ENCODE assay signal across 8 cellular contexts in genomic region chr15:88913850-88914169, GRCh38. TPM values are rescaled to one million over a fixed set of nuclear protein-coding genes. Genes with fewer than 3 reads are reported as not detected.
DNase-seq lines count a peak whose midpoint lies in the region; ATAC-seq, FAIRE-seq and TF ChIP-seq lines count a peak whose summit lies in the region.

No MANE protein-coding gene starts in this region.

- peaks cover 20% of the 10 kb centered on the region for H3K4me1 Mint-ChIP-seq in activated naive CD4-positive, alpha-beta T cell treated with anti-CD3 and anti-CD28 coated beads for 36 hours (ENCODE audit: low read depth)
- H3K4me1 Mint-ChIP-seq in activated T-helper 17 cell treated with anti-CD3 and anti-CD28 coated beads, Interleukin-2, amount 50 U/mL, for 72 hours: peaks cover 11% of the 10 kb centered on the region

- H3K4me1 ChIP-seq in keratinocyte (ENCODE audit: control insufficient read depth, extremely low read depth, insufficient read depth, low read length) (peaks cover 26% of the 10 kb centered on the region), thymus (ENCODE audit: control insufficient read depth, insufficient read depth, low read length) (peaks cover 14% of the 10 kb centered on the region)

- H4K20me1 ChIP-seq in keratinocyte (ENCODE audit: control insufficient read depth, extremely low read depth, insufficient read depth, low read length): no peaks in the 10 kb centered on the region

- no peak for DNase-seq in activated naive CD4-positive, alpha-beta T cell treated with anti-CD3 and anti-CD28 coated beads for 36 hours
- no peak for DNase-seq in activated naive CD4-positive, alpha-beta T cell treated with anti-CD3 and anti-CD28 coated beads, Interleukin-2, amount 50 U/mL, for 72 hours (ENCODE audit: low spot score in 2 of 2)
- DNase-seq in keratinocyte (ENCODE audit: low read depth, low spot score) (no peak), amniotic stem cell (lab: John Stamatoyannopoulos, UW) (no peak)

- ATAC-seq in activated naive CD4-positive, alpha-beta T cell treated with anti-CD3 and anti-CD28 coated beads, Interleukin-2, amount 50 U/mL, for 72 hours: no peak
- no peak for ATAC-seq in activated T-helper 17 cell treated with anti-CD3 and anti-CD28 coated beads, Interleukin-2, amount 50 U/mL, for 72 hours (replicated peaks)
- no peak for ATAC-seq in HG03442 (IDR thresholded peaks at IDR 0.05; ENCODE audit: unreplicated experiment)
- ATAC-seq in HG02870 (IDR thresholded peaks at IDR 0.05; ENCODE audit: unreplicated experiment): no peak

- peaks cover 4 to 6% of the 10 kb centered on the region in 2 experiments for H3K36me3 ChIP-seq in keratinocyte (ENCODE audit: control insufficient read depth in 2 of 2, extremely low read depth in 1 of 2, insufficient read depth in 2 of 2, low read length in 2 of 2)
- peaks cover 18% of the 10 kb centered on the region for H3K36me3 ChIP-seq in thymus (ENCODE audit: control insufficient read depth, insufficient read depth)

- no peaks in the 10 kb centered on the region for H3K36me3 Mint-ChIP-seq in activated naive CD4-positive, alpha-beta T cell treated with anti-CD3 and anti-CD28 coated beads for 36 hours (ENCODE audit: low read depth)
- H3K36me3 Mint-ChIP-seq in activated naive CD4-positive, alpha-beta T cell treated with anti-CD3 and anti-CD28 coated beads, Interleukin-2, amount 50 U/mL, for 72 hours: no peaks in the 10 kb centered on the region
- H3K36me3 Mint-ChIP-seq in activated T-helper 17 cell treated with anti-CD3 and anti-CD28 coated beads, Interleukin-2, amount 50 U/mL, for 72 hours (ENCODE audit: low read depth): no peaks in the 10 kb centered on the region

- H3K9ac ChIP-seq in keratinocyte (ENCODE audit: control insufficient read depth, extremely low read depth, insufficient read depth, low read length): peak overlapping the region; percentile 75

- H3K27me3 Mint-ChIP-seq in activated naive CD4-positive, alpha-beta T cell treated with anti-CD3 and anti-CD28 coated beads for 36 hours (ENCODE audit: low read depth): no peaks in the 10 kb centered on the region
- H3K27me3 Mint-ChIP-seq in activated T-helper 17 cell treated with anti-CD3 and anti-CD28 coated beads, Interleukin-2, amount 50 U/mL, for 72 hours: peaks cover 7% of the 10 kb centered on the region

- no peaks in the 10 kb centered on the region for H3K9me3 Mint-ChIP-seq in activated naive CD4-positive, alpha-beta T cell treated with anti-CD3 and anti-CD28 coated beads for 36 hours
- no peaks in the 10 kb centered on the region for H3K9me3 Mint-ChIP-seq in activated naive CD4-positive, alpha-beta T cell treated with anti-CD3 and anti-CD28 coated beads, Interleukin-2, amount 50 U/mL, for 72 hours
- no peaks in the 10 kb centered on the region for H3K9me3 Mint-ChIP-seq in activated T-helper 17 cell treated with anti-CD3 and anti-CD28 coated beads, Interleukin-2, amount 50 U/mL, for 72 hours

- dilution Hi-C loops in keratinocyte (cut with MboI; ENCODE audit: extremely low pct_ligation_motif_present, low sequenced_read_pairs): no loop called here

- intact Hi-C loops in activated naive CD4-positive, alpha-beta T cell treated with anti-CD3 and anti-CD28 coated beads for 36 hours (cut with micrococcal nuclease): loop anchor here (1.0 to 2.0 kb wide), 3 partner anchors 10 to 103 kb away; partner anchors contain the start of gene HAPLN3

- peak overlapping the region; percentile 82 for H3K27ac ChIP-seq in keratinocyte (ENCODE audit: control insufficient read depth, insufficient read depth, low read length)
- H3K27ac ChIP-seq in thymus (ENCODE audit: low read depth): no peak overlapping the region

- peak overlapping the region; percentile 79 for H3K27ac Mint-ChIP-seq in activated naive CD4-positive, alpha-beta T cell treated with anti-CD3 and anti-CD28 coated beads for 36 hours
- H3K27ac Mint-ChIP-seq in activated naive CD4-positive, alpha-beta T cell treated with anti-CD3 and anti-CD28 coated beads, Interleukin-2, amount 50 U/mL, for 72 hours: peak overlapping the region in 1 of 2 donors; percentile 88
- H3K27ac Mint-ChIP-seq in activated T-helper 17 cell treated with anti-CD3 and anti-CD28 coated beads, Interleukin-2, amount 50 U/mL, for 72 hours: peak overlapping the region; percentile 31

- peak overlapping the region; percentile 91 for H3K4me3 Mint-ChIP-seq in activated naive CD4-positive, alpha-beta T cell treated with anti-CD3 and anti-CD28 coated beads for 36 hours
- H3K4me3 Mint-ChIP-seq in activated T-helper 17 cell treated with anti-CD3 and anti-CD28 coated beads, Interleukin-2, amount 50 U/mL, for 72 hours: peak overlapping the region; percentile 83

- H3K9me3 ChIP-seq in keratinocyte (ENCODE audit: control insufficient read depth, low read depth, low read length): no peaks in the 10 kb centered on the region
- H3K9me3 ChIP-seq in thymus (ENCODE audit: control insufficient read depth): no peaks in the 10 kb centered on the region

- CTCF ChIA-PET in activated naive CD4-positive, alpha-beta T cell treated with anti-CD3 and anti-CD28 coated beads for 36 hours (lab: Charles Lee): interaction anchor here (4.1 kb wide), 1 partner anchor 9 kb away, joined by 25 read pairs; no protein-coding TSS in a partner anchor

- peak overlapping the region; percentile 89 for H3K4me2 ChIP-seq in keratinocyte (ENCODE audit: control insufficient read depth, extremely low read depth, insufficient read depth, low read depth, low read length)

- WGBS in thymus: 68% methylated on average over 4 of the region's 4 CpGs

- H3K4me3 ChIP-seq in keratinocyte (ENCODE audit: control insufficient read depth in 2 of 3, extremely low read depth in 1 of 3, insufficient read depth in 2 of 3, low read depth in 1 of 3, low read length in 3 of 3): peak overlapping the region in 1 of 3 experiments; percentile 72
- H3K4me3 ChIP-seq in thymus (ENCODE audit: low read length): peak overlapping the region; percentile 85

- no peaks in the 10 kb centered on the region for H3K9me1 ChIP-seq in keratinocyte (ENCODE audit: control insufficient read depth, extremely low read depth, insufficient read depth, low read length)

- peak; percentile 34 for FAIRE-seq in keratinocyte (lab: Jason Lieb, UNC)

- no peaks in the 10 kb centered on the region for H3K79me2 ChIP-seq in keratinocyte (ENCODE audit: control insufficient read depth, insufficient read depth, low read length)

- H2AFZ ChIP-seq in keratinocyte (ENCODE audit: control insufficient read depth, low read length): no peak overlapping the region

- TF ChIP-seq CTCF in keratinocyte (optimal IDR thresholded peaks at IDR 0.05 in 1 of 3, IDR thresholded peaks at IDR 0.05 in 1 of 3, conservative IDR thresholded peaks at IDR 0.05 in 1 of 3; ENCODE audit: extremely low read depth in 1 of 3, insufficient read depth in 2 of 3, low read length in 3 of 3): no peak

- H3K27me3 ChIP-seq in keratinocyte (ENCODE audit: control insufficient read depth, extremely low read depth, insufficient read depth, low read length) (no peaks in the 10 kb centered on the region), thymus (ENCODE audit: control insufficient read depth, insufficient read depth) (no peaks in the 10 kb centered on the region)

RNA-seq across cellular contexts. Expression of gene MFGE8, which starts 0.6 kb away (rescaled TPM):
- total RNA-seq in activated naive CD4-positive, alpha-beta T cell treated with anti-CD3 and anti-CD28 coated beads for 36 hours: 10 to 100 TPM; 28.2 to 31.6 TPM
- total RNA-seq in activated naive CD4-positive, alpha-beta T cell treated with anti-CD3 and anti-CD28 coated beads, Interleukin-2, amount 50 U/mL, for 72 hours: 10 to 100 TPM; 27.6 to 91.9 TPM
- 10 to 100 TPM; 17.0 to 19.2 TPM for total RNA-seq in activated T-helper 17 cell treated with anti-CD3 and anti-CD28 coated beads, Interleukin-2, amount 50 U/mL, for 72 hours
- 55.3 to 107 TPM (median 85.1 TPM) in 3 replicates for polyA plus RNA-seq in keratinocyte
- 72.7 TPM for polyA plus RNA-seq in keratinocyte (2011; ENCODE audit: low read depth)
- 42.4 and 64.9 TPM in 2 replicates for polyA plus RNA-seq in keratinocyte (2011; cell fraction: cytosol; rRNA removed)
- 226 and 275 TPM in 2 replicates for polyA plus RNA-seq in keratinocyte (2011; cell fraction: nucleus; rRNA removed)
- polyA plus RNA-seq in keratinocyte (2012; ENCODE audit: low replicate concordance): 71.2 and 126 TPM in 2 replicates
- polyA minus RNA-seq in keratinocyte: 62.5 to 78.0 TPM (median 74.5 TPM) in 3 replicates
- polyA minus RNA-seq in keratinocyte (2011; cell fraction: cytosol; rRNA and poly(A)+ RNA removed): 74.8 TPM
- polyA minus RNA-seq in keratinocyte (2011; cell fraction: nucleus; rRNA and poly(A)+ RNA removed): 107 and 168 TPM in 2 replicates
- polyA plus RNA-seq in thymus: 84.9 TPM

RNA-seq across cellular contexts. Expression of gene HAPLN3, which starts 18.5 kb away (rescaled TPM):
- total RNA-seq in activated naive CD4-positive, alpha-beta T cell treated with anti-CD3 and anti-CD28 coated beads for 36 hours: 100 to 1,000 TPM; 103 to 105 TPM
- 10 to 100 TPM; 25.6 to 80.8 TPM for total RNA-seq in activated naive CD4-positive, alpha-beta T cell treated with anti-CD3 and anti-CD28 coated beads, Interleukin-2, amount 50 U/mL, for 72 hours
- total RNA-seq in activated T-helper 17 cell treated with anti-CD3 and anti-CD28 coated beads, Interleukin-2, amount 50 U/mL, for 72 hours: 10 to 100 TPM; 31.6 to 38.6 TPM
- polyA plus RNA-seq in keratinocyte (1.4 to 2.2 TPM (median 1.4 TPM) in 3 replicates), thymus (20.1 TPM)
- 2.4 TPM for polyA plus RNA-seq in keratinocyte (2011; ENCODE audit: low read depth)
- polyA plus RNA-seq in keratinocyte (2011; cell fraction: cytosol; rRNA removed): 0.47 and 0.87 TPM in 2 replicates
- polyA plus RNA-seq in keratinocyte (2011; cell fraction: nucleus; rRNA removed): 4.2 and 6.1 TPM in 2 replicates
- polyA plus RNA-seq in keratinocyte (2012; ENCODE audit: low replicate concordance): 2.1 and 5.0 TPM in 2 replicates
- polyA minus RNA-seq in keratinocyte: 0.43 to 0.66 TPM (median 0.61 TPM) in 3 replicates
- polyA minus RNA-seq in keratinocyte (2011; cell fraction: cytosol; rRNA and poly(A)+ RNA removed): not detected
- 1.6 and 2.2 TPM in 2 replicates for polyA minus RNA-seq in keratinocyte (2011; cell fraction: nucleus; rRNA and poly(A)+ RNA removed)
